8 cellular contexts compared by ENCODE assay signal in genomic region chr10:100370561-100370975, GRCh38. TPM values are rescaled to one million over a fixed set of nuclear protein-coding genes. Genes with fewer than 3 reads are reported as not detected.
DNase-seq lines count a peak whose midpoint lies in the region; ATAC-seq and TF ChIP-seq lines count a peak whose summit lies in the region.

No MANE protein-coding gene starts in this region.

- ATAC-seq in activated T-helper 17 cell treated with anti-CD3 and anti-CD28 coated beads, Interleukin-2, amount 50 U/mL, for 72 hours (replicated peaks) = peak; percentile 3
- ATAC-seq in left colon (peak; percentile 59), HG02981 (IDR thresholded peaks at IDR 0.05; ENCODE audit: unreplicated experiment) (no peak), HG03175 (IDR thresholded peaks at IDR 0.05; ENCODE audit: unreplicated experiment) (no peak)

- peak overlapping the region; percentile 74 to 95 (median 87) for H3K27ac Mint-ChIP-seq in CD4-positive, alpha-beta memory T cell
- H3K27ac Mint-ChIP-seq in activated T-helper 17 cell treated with anti-CD3 and anti-CD28 coated beads, Interleukin-2, amount 50 U/mL, for 72 hours = peak overlapping the region; percentile 78

- CTCF ChIA-PET in CD4-positive, alpha-beta memory T cell (lab: Charles Lee; ENCODE audit: partially characterized antibody) = interaction anchor here (0.5 to 1.6 kb wide), 8 partner anchors 9 to 139 kb away, joined by 3 to 8 read pairs (median 3); no protein-coding TSS in a partner anchor

- TF ChIP-seq EP300 in suprapubic skin (IDR thresholded peaks at IDR 0.05) = no peak

- POLR2A ChIA-PET in CD4-positive, alpha-beta memory T cell (lab: Charles Lee; ENCODE audit: partially characterized antibody) = interaction anchor here (0.8 to 1.7 kb wide), 3 partner anchors 22 to 165 kb away, joined by 5 to 8 read pairs (median 5); partner anchors contain the start of genes HIF1AN and SCD

- DNase-seq in CD4-positive, alpha-beta memory T cell = peak in 1 of 5 donors; percentile 73
- peak; percentile 42 for DNase-seq in M059J (ENCODE audit: low read depth)
- DNase-seq in left colon = peak; percentile 52 to 66
- DNase-seq in suprapubic skin (ENCODE audit: low spot score in 2 of 2) = no peak
- no peak for DNase-seq in pons (ENCODE audit: low spot score)

- no peaks in the 10 kb centered on the region for H3K36me3 Mint-ChIP-seq in CD4-positive, alpha-beta memory T cell
- H3K36me3 Mint-ChIP-seq in activated T-helper 17 cell treated with anti-CD3 and anti-CD28 coated beads, Interleukin-2, amount 50 U/mL, for 72 hours (ENCODE audit: low read depth) = peaks cover 4% of the 10 kb centered on the region

- H3K4me3 ChIP-seq in CD4-positive, alpha-beta memory T cell (ENCODE audit: low read length in 2 of 2) = peak overlapping the region in 1 of 2 donors; percentile 36
- H3K4me3 ChIP-seq in suprapubic skin = peak overlapping the region; percentile 26

- H3K4me1 Mint-ChIP-seq in CD4-positive, alpha-beta memory T cell = peaks cover 16 to 24% (median 21%) of the 10 kb centered on the region in 4 donors
- H3K4me1 Mint-ChIP-seq in activated T-helper 17 cell treated with anti-CD3 and anti-CD28 coated beads, Interleukin-2, amount 50 U/mL, for 72 hours = peaks cover 18% of the 10 kb centered on the region

- H3K4me3 Mint-ChIP-seq in CD4-positive, alpha-beta memory T cell = peak overlapping the region; percentile 55 to 85 (median 80)
- no peak overlapping the region for H3K4me3 Mint-ChIP-seq in activated T-helper 17 cell treated with anti-CD3 and anti-CD28 coated beads, Interleukin-2, amount 50 U/mL, for 72 hours

- H3K27ac ChIP-seq in CD4-positive, alpha-beta memory T cell (ENCODE audit: low read depth, low read length) = peak overlapping the region; percentile 48
- H3K27ac ChIP-seq in suprapubic skin = peak overlapping the region; percentile 96

- intact Hi-C loops in CD4-positive, alpha-beta memory T cell (cut with micrococcal nuclease) = loop anchor here (5.0 kb wide), 1 partner anchor 33 kb away; no protein-coding TSS in a partner anchor
- intact Hi-C loops in left colon (cut with DNase I, micrococcal nuclease) = no loop called here

- TF ChIP-seq CTCF in suprapubic skin (IDR thresholded peaks at IDR 0.05) = no peak

- no peaks in the 10 kb centered on the region for H3K36me3 ChIP-seq in CD4-positive, alpha-beta memory T cell (ENCODE audit: insufficient read depth, low read length)
- no peaks in the 10 kb centered on the region for H3K36me3 ChIP-seq in suprapubic skin

- 33% methylated on average over 5 of the region's 5 CpGs for WGBS in suprapubic skin

- H3K9me3 Mint-ChIP-seq in CD4-positive, alpha-beta memory T cell = no peaks in the 10 kb centered on the region
- H3K9me3 Mint-ChIP-seq in activated T-helper 17 cell treated with anti-CD3 and anti-CD28 coated beads, Interleukin-2, amount 50 U/mL, for 72 hours = no peaks in the 10 kb centered on the region

- no peaks in the 10 kb centered on the region for H3K27me3 Mint-ChIP-seq in CD4-positive, alpha-beta memory T cell
- H3K27me3 Mint-ChIP-seq in activated T-helper 17 cell treated with anti-CD3 and anti-CD28 coated beads, Interleukin-2, amount 50 U/mL, for 72 hours = no peaks in the 10 kb centered on the region

- TF ChIP-seq POLR2A in suprapubic skin (IDR thresholded peaks at IDR 0.05) = no peak

- peaks cover 45% of the 10 kb centered on the region for H3K4me1 ChIP-seq in CD4-positive, alpha-beta memory T cell (ENCODE audit: insufficient read depth, low read length)
- H3K4me1 ChIP-seq in suprapubic skin = peaks cover 52% of the 10 kb centered on the region

- H3K9me3 ChIP-seq in CD4-positive, alpha-beta memory T cell (ENCODE audit: control insufficient read depth in 1 of 2, low read length in 2 of 2) = no peaks in the 10 kb centered on the region
- no peaks in the 10 kb centered on the region for H3K9me3 ChIP-seq in suprapubic skin

- no peaks in the 10 kb centered on the region for H3K27me3 ChIP-seq in CD4-positive, alpha-beta memory T cell (ENCODE audit: insufficient read depth, low read length)
- no peaks in the 10 kb centered on the region for H3K27me3 ChIP-seq in suprapubic skin

RNA-seq across cellular contexts. Expression of gene SCD, which starts 23.5 kb away (rescaled TPM):
- total RNA-seq in CD4-positive, alpha-beta memory T cell = under 1 TPM; 0.61 to 1.00 TPM
- polyA plus RNA-seq in CD4-positive, alpha-beta memory T cell = 1 to 10 TPM in 1 of 2 donors, under 1 TPM in 1; 0.77 to 1.4 TPM
- 216 and 263 TPM in 2 replicates for total RNA-seq in M059J (2014; rRNA removed; shearing (Covaris generic))
- 100 to 1,000 TPM in 1 of 2 donors, 10 to 100 TPM in 1; 99.1 to 160 TPM for total RNA-seq in activated T-helper 17 cell treated with anti-CD3 and anti-CD28 coated beads, Interleukin-2, amount 50 U/mL, for 72 hours
- total RNA-seq in left colon (10 to 100 TPM; 70.9 to 90.1 TPM), suprapubic skin (10 to 100 TPM; 24.3 to 53.9 (median 49.7) TPM)

RNA-seq across cellular contexts. Expression of gene PKD2L1, which starts 40.5 kb away (rescaled TPM):
- not detected for total RNA-seq in CD4-positive, alpha-beta memory T cell
- polyA plus RNA-seq in CD4-positive, alpha-beta memory T cell = not detected
- total RNA-seq in M059J (2014; rRNA removed; shearing (Covaris generic)) = not detected in 2 replicates
- total RNA-seq in activated T-helper 17 cell treated with anti-CD3 and anti-CD28 coated beads, Interleukin-2, amount 50 U/mL, for 72 hours = under 1 TPM; 0.30 to 0.66 TPM
- total RNA-seq in left colon = under 1 TPM in 1 of 2 donors, not detected in 1; 0.20 TPM
- not detected for total RNA-seq in suprapubic skin

Comparison
In these comparisons a context has a peak if more than half of its experiments do, and no peak if none do; other contexts are left out.
1. DNase-seq: peak in M059J (single experiment) and left colon (2 of 2); none in suprapubic skin (0 of 2) and pons (single experiment).
2. ATAC-seq: peak in activated T-helper 17 cell treated with anti-CD3 and anti-CD28 coated beads, Interleukin-2, amount 50 U/mL, for 72 hours (single experiment) and left colon (single experiment); none in HG02981 (single experiment) and HG03175 (single experiment).
3. RNA of gene SCD, which starts 23.5 kb away (total RNA-seq): 216 to 263 TPM in M059J, 99.1 to 160 TPM in activated T-helper 17 cell treated with anti-CD3 and anti-CD28 coated beads, Interleukin-2, amount 50 U/mL, for 72 hours, 70.9 to 90.1 TPM in left colon and 24.3 to 53.9 TPM in suprapubic skin; 0.61 to 1.00 TPM in CD4-positive, alpha-beta memory T cell; every median in the first group is over 10 times any median in the second.